ENCODE assay signal across 8 cellular contexts in genomic region chr3:152834354-152835310, GRCh38. TPM values are rescaled to one million over a fixed set of nuclear protein-coding genes. Genes with fewer than 3 reads are reported as not detected.
A peak's percentile ranks its signal among the peaks of the same experiment; 100 is the strongest.
DNase-seq lines count a peak whose midpoint lies in the region; ATAC-seq and TF ChIP-seq lines count a peak whose summit lies in the region.

A gene with protein sequence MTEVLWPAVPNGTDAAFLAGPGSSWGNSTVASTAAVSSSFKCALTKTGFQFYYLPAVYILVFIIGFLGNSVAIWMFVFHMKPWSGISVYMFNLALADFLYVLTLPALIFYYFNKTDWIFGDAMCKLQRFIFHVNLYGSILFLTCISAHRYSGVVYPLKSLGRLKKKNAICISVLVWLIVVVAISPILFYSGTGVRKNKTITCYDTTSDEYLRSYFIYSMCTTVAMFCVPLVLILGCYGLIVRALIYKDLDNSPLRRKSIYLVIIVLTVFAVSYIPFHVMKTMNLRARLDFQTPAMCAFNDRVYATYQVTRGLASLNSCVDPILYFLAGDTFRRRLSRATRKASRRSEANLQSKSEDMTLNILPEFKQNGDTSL (plus strand): TSS chr3:152835131. CDS start chr3:152835783, 652 bp downstream.

- H3K4me1 ChIP-seq in adipocyte (ENCODE audit: control insufficient read depth, insufficient read depth, low read length) = peaks cover 6% of the 10 kb centered on the region
- peaks cover 51% of the 10 kb centered on the region for H3K4me1 ChIP-seq in left ventricle myocardium inferior
- H3K4me1 ChIP-seq in parathyroid adenoma = no peaks in the 10 kb centered on the region

- H3K4me3 ChIP-seq in adipocyte (ENCODE audit: low read length) (peak within 1 kb of the TSS; percentile 96), left ventricle myocardium inferior (peak within 1 kb of the TSS; percentile 90), parathyroid adenoma (ENCODE audit: low read depth, low read length) (peak within 1 kb of the TSS; percentile 67)

- no peaks in the 10 kb centered on the region for H3K36me3 ChIP-seq in adipocyte (ENCODE audit: control insufficient read depth, insufficient read depth, low read length, severe bottlenecking)
- H3K36me3 ChIP-seq in left ventricle myocardium inferior = no peaks in the 10 kb centered on the region
- H3K36me3 ChIP-seq in parathyroid adenoma (ENCODE audit: control insufficient read depth, insufficient read depth, low read length) = no peaks in the 10 kb centered on the region

- no peaks in the 10 kb centered on the region for H3K9me3 ChIP-seq in adipocyte (ENCODE audit: control insufficient read depth, low read length)
- no peaks in the 10 kb centered on the region for H3K9me3 ChIP-seq in left ventricle myocardium inferior (replicated peaks)
- H3K9me3 ChIP-seq in parathyroid adenoma (ENCODE audit: control insufficient read depth, low read length) = no peaks in the 10 kb centered on the region

- intact Hi-C loops in left ventricle myocardium inferior (cut with micrococcal nuclease) = no loop called here

- TF ChIP-seq CTCF in left ventricle myocardium inferior (IDR thresholded peaks at IDR 0.05; ENCODE audit: borderline replicate concordance) = peak; percentile 54
- no peak for TF ChIP-seq CTCF in parathyroid adenoma (IDR thresholded peaks at IDR 0.05)

- peak within 1 kb of the TSS; percentile 70 for H3K4me2 ChIP-seq in parathyroid adenoma (ENCODE audit: low read length)

- peak within 1 kb of the TSS; percentile 61 for H2AFZ ChIP-seq in parathyroid adenoma

- H3K79me2 ChIP-seq in parathyroid adenoma = no peaks in the 10 kb centered on the region

- H3K27me3 ChIP-seq in adipocyte (replicated peaks; ENCODE audit: control insufficient read depth, insufficient read depth, low read length) = peaks cover 11% of the 10 kb centered on the region
- no peaks in the 10 kb centered on the region for H3K27me3 ChIP-seq in left ventricle myocardium inferior (ENCODE audit: low read depth)
- no peaks in the 10 kb centered on the region for H3K27me3 ChIP-seq in parathyroid adenoma (ENCODE audit: control insufficient read depth, insufficient read depth, low read length)

- DNase-seq in COLO829 (ENCODE audit: low spot score) = peak; percentile 40
- peak; percentile 49 for DNase-seq in GM19238 (ENCODE audit: insufficient read length, low spot score)
- peak; percentile 21 for DNase-seq in NCI-H748 treated with DMSO at 0.1 percent for 48 hours (lab: John Stamatoyannopoulos, UW)
- peak; percentile 30 for DNase-seq in adipocyte (ENCODE audit: low read depth)
- DNase-seq in left ventricle myocardium inferior = peak; percentile 63
- no peak for DNase-seq in SHP77 (lab: John Stamatoyannopoulos, UW)

- H3K9ac ChIP-seq in adipocyte (ENCODE audit: low read length) (peak within 1 kb of the TSS; percentile 83), parathyroid adenoma (no peak within 1 kb of the TSS)

- peak within 1 kb of the TSS; percentile 82 for H3K27ac ChIP-seq in left ventricle myocardium inferior (replicated peaks)
- no peak within 1 kb of the TSS for H3K27ac ChIP-seq in parathyroid adenoma

- ATAC-seq in HG03175 (IDR thresholded peaks at IDR 0.05; ENCODE audit: unreplicated experiment) = peak; percentile 73

RNA-seq across cellular contexts. Expression of the gene that starts here (rescaled TPM):
- total RNA-seq in left ventricle myocardium inferior = 11.2 TPM

Comparison
In these comparisons a context has a peak if more than half of its experiments do, and no peak if none do; other contexts are left out.
1. DNase-seq: peak in COLO829 (single experiment), GM19238 (single experiment), NCI-H748 treated with DMSO at 0.1 percent for 48 hours (single experiment), adipocyte (single experiment) and left ventricle myocardium inferior (single experiment); none in SHP77 (0 of 2).
2. Peak in every context shown above with its lines, with median percentiles within 50 percentile points of each other: H3K4me3 ChIP-seq.